ENCODE assay signal across 8 cellular contexts in genomic region chr1:228084325-228084724, GRCh38. TPM values are rescaled to one million over a fixed set of nuclear protein-coding genes. Genes with fewer than 3 reads are reported as not detected.
A peak's percentile ranks its signal among the peaks of the same experiment; 100 is the strongest.
DNase-seq lines count a peak whose midpoint lies in the region; ATAC-seq, FAIRE-seq and TF ChIP-seq lines count a peak whose summit lies in the region.

No MANE protein-coding gene starts in this region.

- FAIRE-seq in small intestine (lab: Jason Lieb, UNC), result no peak

- no peak for DNase-seq in activated T-cell treated with anti-CD3 and anti-CD28 coated beads, Interleukin-2, amount 50 U/mL, for 24 hours
- DNase-seq in activated T-cell treated with anti-CD3 and anti-CD28 coated beads for 4 hours, result no peak
- DNase-seq in activated T-cell treated with anti-CD3 and anti-CD28 coated beads, Interleukin-2, amount 50 U/mL, for 72 hours, result peak; percentile 40 to 41
- DNase-seq in right atrium auricular region (ENCODE audit: low spot score), result no peak
- DNase-seq in small intestine, result no peak
- DNase-seq in HuH-7.5 (ENCODE audit: low spot score), result no peak
- DNase-seq in iPS-NIHi11 (ENCODE audit: low spot score), result no peak
- no peak for DNase-seq in stimulated activated CD4-positive, alpha-beta T cell treated with anti-CD3 and anti-CD28 coated beads, Interleukin-4, amount 100 ng/mL, for 24 hours

- H3K4me3 ChIP-seq in right atrium auricular region (peak overlapping the region; percentile 78 to 100), small intestine (ENCODE audit: low read depth in 1 of 2, low read length in 2 of 2) (peak overlapping the region; percentile 69 to 95)

- H3K27me3 Mint-ChIP-seq in activated T-cell treated with anti-CD3 and anti-CD28 coated beads, Interleukin-2, amount 50 U/mL, for 24 hours, result no peaks in the 10 kb centered on the region
- H3K27me3 Mint-ChIP-seq in activated T-cell treated with anti-CD3 and anti-CD28 coated beads, Interleukin-2, amount 50 U/mL, for 72 hours (ENCODE audit: low read depth), result no peaks in the 10 kb centered on the region

- H3K4me1 ChIP-seq in right atrium auricular region, result peaks cover 0 to 73% of the 10 kb centered on the region in 2 donors
- H3K4me1 ChIP-seq in small intestine (ENCODE audit: control insufficient read depth in 2 of 2, insufficient read depth in 1 of 2, low read depth in 1 of 2, low read length in 1 of 2), result peaks cover 15 to 55% of the 10 kb centered on the region in 2 donors

- H3K4me3 Mint-ChIP-seq in activated T-cell treated with anti-CD3 and anti-CD28 coated beads, Interleukin-2, amount 50 U/mL, for 24 hours, result peak overlapping the region; percentile 97
- H3K4me3 Mint-ChIP-seq in activated T-cell treated with anti-CD3 and anti-CD28 coated beads, Interleukin-2, amount 50 U/mL, for 72 hours, result peak overlapping the region; percentile 88 to 91

- peaks cover 72% of the 10 kb centered on the region for H3K36me3 Mint-ChIP-seq in activated T-cell treated with anti-CD3 and anti-CD28 coated beads, Interleukin-2, amount 50 U/mL, for 24 hours (ENCODE audit: low read depth)
- H3K36me3 Mint-ChIP-seq in activated T-cell treated with anti-CD3 and anti-CD28 coated beads, Interleukin-2, amount 50 U/mL, for 72 hours (ENCODE audit: insufficient read depth in 2 of 2), result peaks cover 18 to 20% of the 10 kb centered on the region in 2 donors

- peak; percentile 37 to 55 for ATAC-seq in activated T-cell treated with anti-CD3 and anti-CD28 coated beads, Interleukin-2, amount 50 U/mL, for 72 hours (replicated peaks in 1 of 2)

- H3K27ac ChIP-seq in right atrium auricular region (peak overlapping the region; percentile 96 to 97), small intestine (ENCODE audit: low read depth in 1 of 2, low read length in 1 of 2) (peak overlapping the region in 1 of 2 donors; percentile 100)

- H3K9me3 ChIP-seq in right atrium auricular region (no peaks in the 10 kb centered on the region), small intestine (ENCODE audit: control insufficient read depth, low read depth) (no peaks in the 10 kb centered on the region)

- H3K27ac Mint-ChIP-seq in activated T-cell treated with anti-CD3 and anti-CD28 coated beads, Interleukin-2, amount 50 U/mL, for 24 hours, result peak overlapping the region; percentile 98
- peak overlapping the region; percentile 97 for H3K27ac Mint-ChIP-seq in activated T-cell treated with anti-CD3 and anti-CD28 coated beads, Interleukin-2, amount 50 U/mL, for 72 hours

- H3K4me1 Mint-ChIP-seq in activated T-cell treated with anti-CD3 and anti-CD28 coated beads, Interleukin-2, amount 50 U/mL, for 24 hours (ENCODE audit: low read depth), result peaks cover 63% of the 10 kb centered on the region
- peaks cover 67% of the 10 kb centered on the region for H3K4me1 Mint-ChIP-seq in activated T-cell treated with anti-CD3 and anti-CD28 coated beads, Interleukin-2, amount 50 U/mL, for 72 hours (ENCODE audit: low read depth)

- 5 to 6% (median 6%) methylated on average over 3 of the region's 3 CpGs for WGBS in small intestine, 3 donors

- no peaks in the 10 kb centered on the region for H3K9me3 Mint-ChIP-seq in activated T-cell treated with anti-CD3 and anti-CD28 coated beads, Interleukin-2, amount 50 U/mL, for 24 hours
- H3K9me3 Mint-ChIP-seq in activated T-cell treated with anti-CD3 and anti-CD28 coated beads, Interleukin-2, amount 50 U/mL, for 72 hours, result no peaks in the 10 kb centered on the region

- H3K27me3 ChIP-seq in right atrium auricular region (no peaks in the 10 kb centered on the region), small intestine (ENCODE audit: control insufficient read depth in 2 of 2, insufficient read depth in 2 of 2, low read length in 2 of 2) (no peaks in the 10 kb centered on the region)

- peaks cover 12% of the 10 kb centered on the region for H3K36me3 ChIP-seq in right atrium auricular region
- H3K36me3 ChIP-seq in small intestine (ENCODE audit: control insufficient read depth in 2 of 2, insufficient read depth in 2 of 2, low read length in 2 of 2), result peaks cover 0 to 2% of the 10 kb centered on the region in 2 donors

- TF ChIP-seq CTCF in right atrium auricular region (IDR thresholded peaks at IDR 0.05), result no peak

RNA-seq across cellular contexts. Expression of gene ARF1, which starts 1.8 kb away (rescaled TPM):
- total RNA-seq in activated T-cell treated with anti-CD3 and anti-CD28 coated beads, Interleukin-2, amount 50 U/mL, for 72 hours, result 100 to 1,000 TPM; 327 to 369 TPM
- total RNA-seq in right atrium auricular region, result 100 to 1,000 TPM; 375 to 422 TPM
- 100 to 1,000 TPM; 375 to 490 (median 382) TPM for polyA plus RNA-seq in small intestine

RNA-seq across cellular contexts. Expression of gene C1orf35, which starts 18.8 kb away (rescaled TPM):
- total RNA-seq in activated T-cell treated with anti-CD3 and anti-CD28 coated beads, Interleukin-2, amount 50 U/mL, for 72 hours, result 10 to 100 TPM; 18.2 to 27.3 TPM
- total RNA-seq in right atrium auricular region, result 1 to 10 TPM; 4.5 to 4.9 TPM
- 10 to 100 TPM; 15.4 to 18.1 (median 16.0) TPM for polyA plus RNA-seq in small intestine

RNA-seq across cellular contexts. Expression of gene MRPL55, which starts 24.8 kb away (rescaled TPM):
- total RNA-seq in activated T-cell treated with anti-CD3 and anti-CD28 coated beads, Interleukin-2, amount 50 U/mL, for 72 hours, result 10 to 100 TPM; 36.1 to 36.7 TPM
- total RNA-seq in right atrium auricular region, result 10 to 100 TPM; 76.6 to 81.2 TPM
- 100 to 1,000 TPM in 2 of 3 donors, 10 to 100 TPM in 1; 87.3 to 148 (median 106) TPM for polyA plus RNA-seq in small intestine

RNA-seq across cellular contexts. Expression of gene GUK1, which starts 55.8 kb away (rescaled TPM):
- total RNA-seq in activated T-cell treated with anti-CD3 and anti-CD28 coated beads, Interleukin-2, amount 50 U/mL, for 72 hours, result 100 to 1,000 TPM; 130 to 148 TPM
- 100 to 1,000 TPM; 179 to 277 TPM for total RNA-seq in right atrium auricular region
- 100 to 1,000 TPM; 401 to 595 (median 519) TPM for polyA plus RNA-seq in small intestine

Comparison
In these comparisons a context has a peak if more than half of its experiments do, and no peak if none do; other contexts are left out.
1. DNase-seq: peak in activated T-cell treated with anti-CD3 and anti-CD28 coated beads, Interleukin-2, amount 50 U/mL, for 72 hours (2 of 2); none in activated T-cell treated with anti-CD3 and anti-CD28 coated beads, Interleukin-2, amount 50 U/mL, for 24 hours (single experiment), activated T-cell treated with anti-CD3 and anti-CD28 coated beads for 4 hours (single experiment), right atrium auricular region (single experiment), small intestine (single experiment), HuH-7.5 (single experiment), iPS-NIHi11 (single experiment) and stimulated activated CD4-positive, alpha-beta T cell treated with anti-CD3 and anti-CD28 coated beads, Interleukin-4, amount 100 ng/mL, for 24 hours (single experiment).